ENCODE assay signal across 1 cellular context in genomic region chr3:121956363-121956762, GRCh38.
TF ChIP-seq lines count a peak whose summit lies in the region.

No MANE protein-coding gene starts in this region.

TF ChIP-seq in HCT116, 20 proteins besides CTCF, POLR2A, EP300 and RAD21 (continued from another document):
- TF ChIP-seq REST (IDR thresholded peaks at IDR 0.05; ENCODE audit: low read depth) (no peak), FOSL1 (IDR thresholded peaks at IDR 0.05; ENCODE audit: low read depth) (no peak), EGR1 (IDR thresholded peaks at IDR 0.05; ENCODE audit: low read depth) (no peak), MAX (IDR thresholded peaks at IDR 0.05) (no peak), YY1 (IDR thresholded peaks at IDR 0.05; ENCODE audit: extremely low read depth, insufficient replicate concordance, low read depth, low read length) (no peak), SIN3A (IDR thresholded peaks at IDR 0.05; ENCODE audit: low read depth) (no peak), EZH2 (IDR thresholded peaks at IDR 0.05) (no peak)
